22 cellular contexts compared by ENCODE assay signal in genomic region chr10:130441041-130441440, GRCh38.
"Had no signal": no experiment of that assay in that cellular context is flagged by ENCODE, and none has a peak within 500 bp of the region (broad histone marks: within the 10 kb centered on the region; RNA-seq: fewer than 3 reads in every experiment).

No MANE protein-coding gene starts in this region.

- H3K36me3 ChIP-seq: colonic mucosa, pancreas, stomach, tibial artery, upper lobe of left lung had no signal

- H3K27ac Mint-ChIP-seq: memory B cell; natural killer cell; stimulated activated effector memory CD8-positive, alpha-beta T cell treated with anti-CD3 and anti-CD28 coated beads, Interleukin-12 subunit alpha, Interleukin-12 subunit beta, amount 100 ng/mL, for 72 hours had no signal

- H3K4me1 Mint-ChIP-seq: memory B cell; natural killer cell; stimulated activated effector memory CD8-positive, alpha-beta T cell treated with anti-CD3 and anti-CD28 coated beads, Interleukin-12 subunit alpha, Interleukin-12 subunit beta, amount 100 ng/mL, for 72 hours had no signal

- ATAC-seq: left lobe of liver; natural killer cell; pancreas; sciatic nerve; stimulated activated effector memory CD8-positive, alpha-beta T cell treated with anti-CD3 and anti-CD28 coated beads, Interleukin-12 subunit alpha, Interleukin-12 subunit beta, amount 100 ng/mL, for 72 hours had no signal

- H3K27ac ChIP-seq: colonic mucosa, pancreas, stomach, testis, tibial artery, upper lobe of left lung had no signal

- H3K4me1 ChIP-seq: colonic mucosa, pancreas, stomach, testis, upper lobe of left lung had no signal

- H3K27me3 ChIP-seq: colonic mucosa, pancreas, testis, tibial artery, upper lobe of left lung had no signal

- H3K27me3 Mint-ChIP-seq: memory B cell had no signal

- H3K4me3 Mint-ChIP-seq: memory B cell; natural killer cell; stimulated activated effector memory CD8-positive, alpha-beta T cell treated with anti-CD3 and anti-CD28 coated beads, Interleukin-12 subunit alpha, Interleukin-12 subunit beta, amount 100 ng/mL, for 72 hours had no signal

- H3K36me3 Mint-ChIP-seq: memory B cell; natural killer cell; stimulated activated effector memory CD8-positive, alpha-beta T cell treated with anti-CD3 and anti-CD28 coated beads, Interleukin-12 subunit alpha, Interleukin-12 subunit beta, amount 100 ng/mL, for 72 hours had no signal

- H3K9me3 ChIP-seq: colonic mucosa, pancreas, testis, tibial artery, upper lobe of left lung had no signal

- DNase-seq: colonic mucosa; dermis blood vessel endothelial cell; effector memory CD4-positive, alpha-beta T cell; erythroblast; natural killer cell; occipital lobe; pancreas; retina; stimulated activated CD4-positive, alpha-beta T cell treated with anti-CD3 and anti-CD28 coated beads, Interleukin-12 subunit alpha, Interleukin-12 subunit beta, amount 100 ng/mL, for 4 hours; stimulated activated CD4-positive, alpha-beta T cell treated with anti-CD3 and anti-CD28 coated beads, Interleukin-1b, Interleukin-23, amount 100 ng/mL, for 48 hours; stimulated activated CD4-positive, alpha-beta T cell treated with anti-CD3 and anti-CD28 coated beads, Interleukin-4, amount 100 ng/mL, for 1 hour; stimulated activated naive CD4-positive, alpha-beta T cell treated with Interleukin-2 at 50 U/mL for 16 hours; stomach; testis; tibial artery; upper lobe of left lung had no signal

- H3K4me3 ChIP-seq: colonic mucosa, lung, pancreas, smooth muscle cell, stomach, testis, tibial artery, upper lobe of left lung had no signal
